In the genomic region with DNA sequence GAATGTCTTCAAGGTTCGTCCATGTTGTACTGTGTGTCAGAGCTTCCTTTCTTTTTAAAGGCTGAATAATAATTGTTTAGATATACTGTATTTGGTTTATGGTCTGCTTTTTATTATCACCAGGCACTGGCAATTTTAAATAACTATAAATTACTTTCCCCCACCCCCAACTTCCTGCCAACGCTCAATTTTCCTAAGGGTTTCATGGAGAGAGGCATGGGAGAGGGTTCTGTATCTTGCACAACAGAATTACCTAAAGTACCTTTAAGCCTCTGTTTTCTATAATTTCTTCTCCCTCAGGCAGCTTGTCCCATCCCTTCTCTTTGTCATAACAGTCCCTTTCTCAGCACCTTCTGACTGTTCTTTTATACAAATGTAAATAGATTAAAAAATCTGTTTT, we compare ENCODE assay signal across 30 cellular contexts.
"Had no signal": no experiment of that assay in that cellular context is flagged by ENCODE, and none has a peak within 500 bp of the region (broad histone marks: within the 10 kb centered on the region; RNA-seq: fewer than 3 reads in every experiment).

No MANE protein-coding gene starts in this region.

- H3K4me3 ChIP-seq: adrenal gland, body of pancreas, esophagus muscularis mucosa, gastrocnemius medialis, heart left ventricle had no signal

- H3K36me3 ChIP-seq: gastrocnemius medialis, heart left ventricle had no signal

- DNase-seq: activated B cell treated with CpG ODN at 0.5 μM for 24 hours; activated CD4-positive, alpha-beta T cell treated with anti-CD3 and anti-CD28 coated beads for 48 hours; activated CD4-positive, alpha-beta T cell treated with anti-CD3 and anti-CD28 coated beads, Interleukin-2, amount 50 U/mL, for 1 hour; activated CD4-positive, alpha-beta T cell treated with anti-CD3 and anti-CD28 coated beads, Interleukin-2, amount 50 U/mL, for 48 hours; activated CD8-positive, alpha-beta memory T cell treated with anti-CD3 and anti-CD28 coated beads for 24 hours; activated CD8-positive, alpha-beta T cell treated with anti-CD3 and anti-CD28 coated beads for 36 hours; activated naive CD4-positive, alpha-beta T cell treated with anti-CD3 and anti-CD28 coated beads for 36 hours; activated naive CD8-positive, alpha-beta T cell treated with anti-CD3 and anti-CD28 coated beads for 36 hours; activated naive CD8-positive, alpha-beta T cell treated with anti-CD3 and anti-CD28 coated beads, Interleukin-2, amount 50 U/mL, for 24 hours; activated T-cell treated with anti-CD3 and anti-CD28 coated beads, Interleukin-2, amount 50 U/mL, for 4 hours; adrenal gland; amygdala; aorta; body of pancreas; cortex of kidney; dermis blood vessel endothelial cell; effector CD4-positive, alpha-beta T cell; effector memory CD8-positive, alpha-beta T cell; erythroblast; foreskin keratinocyte; gastrocnemius medialis; glutamatergic neuron; heart left ventricle; T-helper 2 cell had no signal

- H3K9me3 ChIP-seq: adrenal gland, body of pancreas, esophagus muscularis mucosa, gastrocnemius medialis, heart left ventricle had no signal

- H3K27me3 ChIP-seq: adrenal gland, body of pancreas, esophagus muscularis mucosa, foreskin keratinocyte, gastrocnemius medialis had no signal

- H3K27ac Mint-ChIP-seq: activated B cell treated with CpG ODN at 0.5 μM for 24 hours; activated CD8-positive, alpha-beta T cell treated with anti-CD3 and anti-CD28 coated beads for 36 hours; activated naive CD4-positive, alpha-beta T cell treated with anti-CD3 and anti-CD28 coated beads for 36 hours; activated naive CD4-positive, alpha-beta T cell treated with anti-CD3 and anti-CD28 coated beads, Interleukin-2, amount 50 U/mL, for 24 hours; activated naive CD8-positive, alpha-beta T cell treated with anti-CD3 and anti-CD28 coated beads for 36 hours; activated naive CD8-positive, alpha-beta T cell treated with anti-CD3 and anti-CD28 coated beads, Interleukin-2, amount 50 U/mL, for 24 hours; activated T-helper 1 cell treated with anti-CD3 and anti-CD28 coated beads, Interleukin-12 subunit alpha, Interleukin-12 subunit beta, Interleukin-2, Interleukin-4 antibody, amounts not matched to agents 30 ng/mL and 10 ng/mL and 1 ng/mL, durations not matched to agents 14 hours and 24 hours and 36 hours; activated T-helper 2 cell treated with anti-CD3 and anti-CD28 coated beads, Interferon-gamma antibody, Interleukin-2, Interleukin-4, amounts not matched to agents 10 μg/mL and 5 μg/mL and 100 μg/mL, durations not matched to agents 14 hours and 24 hours and 36 hours; effector memory CD8-positive, alpha-beta T cell had no signal

- H3K4me1 Mint-ChIP-seq: activated B cell treated with CpG ODN at 0.5 μM for 24 hours; activated naive CD4-positive, alpha-beta T cell treated with anti-CD3 and anti-CD28 coated beads, Interleukin-2, amount 50 U/mL, for 24 hours; activated naive CD8-positive, alpha-beta T cell treated with anti-CD3 and anti-CD28 coated beads, Interleukin-2, amount 50 U/mL, for 24 hours; central memory CD8-positive, alpha-beta T cell had no signal

- H3K27ac ChIP-seq: adrenal gland, esophagus muscularis mucosa, foreskin keratinocyte, gastrocnemius medialis, heart left ventricle had no signal

- H3K4me3 Mint-ChIP-seq: activated B cell treated with CpG ODN at 0.5 μM for 24 hours; activated CD8-positive, alpha-beta T cell treated with anti-CD3 and anti-CD28 coated beads for 36 hours; activated naive CD4-positive, alpha-beta T cell treated with anti-CD3 and anti-CD28 coated beads for 36 hours; activated naive CD4-positive, alpha-beta T cell treated with anti-CD3 and anti-CD28 coated beads, Interleukin-2, amount 50 U/mL, for 24 hours; activated naive CD8-positive, alpha-beta T cell treated with anti-CD3 and anti-CD28 coated beads for 36 hours; activated naive CD8-positive, alpha-beta T cell treated with anti-CD3 and anti-CD28 coated beads, Interleukin-2, amount 50 U/mL, for 24 hours; activated T-cell treated with anti-CD3 and anti-CD28 coated beads, Interleukin-2, amount 50 U/mL, for 4 hours; activated T-helper 1 cell treated with anti-CD3 and anti-CD28 coated beads, Interleukin-12 subunit alpha, Interleukin-12 subunit beta, Interleukin-2, Interleukin-4 antibody, amounts not matched to agents 30 ng/mL and 10 ng/mL and 1 ng/mL, durations not matched to agents 14 hours and 24 hours and 36 hours; central memory CD8-positive, alpha-beta T cell; effector memory CD8-positive, alpha-beta T cell had no signal

- H3K4me1 ChIP-seq: foreskin keratinocyte, gastrocnemius medialis, heart left ventricle had no signal

- H3K9me3 Mint-ChIP-seq: activated B cell treated with CpG ODN at 0.5 μM for 24 hours; activated CD8-positive, alpha-beta T cell treated with anti-CD3 and anti-CD28 coated beads for 36 hours; activated naive CD4-positive, alpha-beta T cell treated with anti-CD3 and anti-CD28 coated beads for 36 hours; activated naive CD4-positive, alpha-beta T cell treated with anti-CD3 and anti-CD28 coated beads, Interleukin-2, amount 50 U/mL, for 24 hours; activated naive CD8-positive, alpha-beta T cell treated with anti-CD3 and anti-CD28 coated beads for 36 hours; activated naive CD8-positive, alpha-beta T cell treated with anti-CD3 and anti-CD28 coated beads, Interleukin-2, amount 50 U/mL, for 24 hours; activated T-cell treated with anti-CD3 and anti-CD28 coated beads, Interleukin-2, amount 50 U/mL, for 4 hours; activated T-helper 1 cell treated with anti-CD3 and anti-CD28 coated beads, Interleukin-12 subunit alpha, Interleukin-12 subunit beta, Interleukin-2, Interleukin-4 antibody, amounts not matched to agents 30 ng/mL and 10 ng/mL and 1 ng/mL, durations not matched to agents 14 hours and 24 hours and 36 hours; activated T-helper 2 cell treated with anti-CD3 and anti-CD28 coated beads, Interferon-gamma antibody, Interleukin-2, Interleukin-4, amounts not matched to agents 10 μg/mL and 5 μg/mL and 100 μg/mL, durations not matched to agents 14 hours and 24 hours and 36 hours; central memory CD8-positive, alpha-beta T cell; effector memory CD8-positive, alpha-beta T cell had no signal

- ATAC-seq: activated CD4-positive, CD25-positive, alpha-beta regulatory T cell treated with anti-CD3 and anti-CD28 coated beads, Interleukin-2, amount 50 U/mL, for 24 hours; activated CD8-positive, alpha-beta T cell treated with anti-CD3 and anti-CD28 coated beads for 36 hours; activated naive CD8-positive, alpha-beta T cell treated with anti-CD3 and anti-CD28 coated beads, Interleukin-2, amount 50 U/mL, for 24 hours; activated T-cell treated with anti-CD3 and anti-CD28 coated beads, Interleukin-2, amount 50 U/mL, for 4 hours; body of pancreas; effector memory CD8-positive, alpha-beta T cell; foreskin keratinocyte; gastrocnemius medialis; heart left ventricle had no signal

- H3K27me3 Mint-ChIP-seq: activated B cell treated with CpG ODN at 0.5 μM for 24 hours; activated CD8-positive, alpha-beta T cell treated with anti-CD3 and anti-CD28 coated beads for 36 hours; activated naive CD4-positive, alpha-beta T cell treated with anti-CD3 and anti-CD28 coated beads, Interleukin-2, amount 50 U/mL, for 24 hours; activated naive CD8-positive, alpha-beta T cell treated with anti-CD3 and anti-CD28 coated beads for 36 hours; activated naive CD8-positive, alpha-beta T cell treated with anti-CD3 and anti-CD28 coated beads, Interleukin-2, amount 50 U/mL, for 24 hours; central memory CD8-positive, alpha-beta T cell; effector memory CD8-positive, alpha-beta T cell had no signal
